ENCODE assay signal across 16 cellular contexts in the genomic region with DNA sequence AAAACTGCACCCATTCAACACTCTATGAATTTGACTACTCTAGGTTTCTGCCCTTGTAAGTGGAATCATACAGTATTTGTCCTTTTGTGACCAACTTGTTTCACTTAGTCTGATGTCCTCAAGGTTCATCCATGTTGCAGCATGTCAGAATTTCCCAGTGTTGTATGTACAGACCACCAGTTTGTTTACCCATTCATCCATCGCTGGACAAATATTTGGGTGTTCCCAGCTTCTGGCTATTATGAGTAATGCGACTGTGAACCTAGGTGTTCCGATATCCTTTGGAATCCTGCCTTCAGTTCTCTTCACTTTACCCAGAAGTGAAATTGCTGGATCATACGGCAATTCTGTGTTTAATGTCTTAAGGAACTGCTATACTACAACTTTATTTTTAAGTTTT. TPM values are rescaled to one million over a fixed set of nuclear protein-coding genes. Genes with fewer than 3 reads are reported as not detected.
A peak's percentile ranks its signal among the peaks of the same experiment; 100 is the strongest.
DNase-seq lines count a peak whose midpoint lies in the region; ATAC-seq, FAIRE-seq and TF ChIP-seq lines count a peak whose summit lies in the region.
"Had no signal": no experiment of that assay in that cellular context is flagged by ENCODE, and none has a peak within 500 bp of the region (broad histone marks: within the 10 kb centered on the region; RNA-seq: fewer than 3 reads in every experiment).

No MANE protein-coding gene starts in this region.

- POLR2A ChIA-PET in PC-3 (lab: Charles Lee; ENCODE audit: unreplicated experiment) = no interaction called here

- peak; percentile 18 for ATAC-seq in PC-3
- ATAC-seq: GM12878 had no signal

- BruUV-seq in PC-3 (replicated peaks; lab: Mats Ljungman, UMichigan) (no TSS peak), mammary epithelial cell (replicated peaks; lab: Mats Ljungman, UMichigan) (no TSS peak)

- no peaks in the 10 kb centered on the region for H3K79me2 ChIP-seq in PC-3 (ENCODE audit: low read length)
- no peaks in the 10 kb centered on the region for H3K79me2 ChIP-seq in mammary epithelial cell (ENCODE audit: insufficient read depth, low read length)
- H3K79me2 ChIP-seq in keratinocyte (ENCODE audit: control insufficient read depth, insufficient read depth, low read length) = no peaks in the 10 kb centered on the region

- H3K9me3 ChIP-seq in PC-3 (ENCODE audit: low read length) (no peaks in the 10 kb centered on the region), mammary epithelial cell (replicated peaks; ENCODE audit: insufficient read depth, low read length) (no peaks in the 10 kb centered on the region), keratinocyte (ENCODE audit: control insufficient read depth, low read depth, low read length) (no peaks in the 10 kb centered on the region), esophagus squamous epithelium (no peaks in the 10 kb centered on the region)

- H2AFZ ChIP-seq in PC-3 (ENCODE audit: low read length) = no peak overlapping the region
- no peak overlapping the region for H2AFZ ChIP-seq in mammary epithelial cell (ENCODE audit: low read depth, low read length)
- H2AFZ ChIP-seq in keratinocyte (ENCODE audit: control insufficient read depth, low read length) = no peak overlapping the region

- H4K20me1 ChIP-seq in PC-3 (ENCODE audit: low read length) = no peaks in the 10 kb centered on the region
- H4K20me1 ChIP-seq in mammary epithelial cell (ENCODE audit: insufficient read depth, low read length) = no peaks in the 10 kb centered on the region
- peaks cover 7% of the 10 kb centered on the region for H4K20me1 ChIP-seq in keratinocyte (ENCODE audit: control insufficient read depth, extremely low read depth, insufficient read depth, low read length)

- peak; percentile 8 for DNase-seq in EL
- DNase-seq in PC-3 = peak; percentile 88
- peak; percentile 39 for DNase-seq in mammary epithelial cell
- DNase-seq in keratinocyte (ENCODE audit: low read depth, low spot score) = no peak
- no peak for DNase-seq in esophagus squamous epithelium (lab: John Stamatoyannopoulos, UW)
- no peak for DNase-seq in NCI-H226
- DNase-seq in SHP77 treated with DMSO at 0.1 percent for 48 hours (lab: John Stamatoyannopoulos, UW) = no peak
- DNase-seq: AML-193; CD4-positive, alpha-beta T cell; DMS153; DMS79; H9 had no signal

- H3K27me3 ChIP-seq in PC-3 (ENCODE audit: low read length) (no peaks in the 10 kb centered on the region), mammary epithelial cell (ENCODE audit: insufficient read depth, low read length) (no peaks in the 10 kb centered on the region), keratinocyte (ENCODE audit: control insufficient read depth, extremely low read depth, insufficient read depth, low read length) (no peaks in the 10 kb centered on the region), esophagus squamous epithelium (no peaks in the 10 kb centered on the region)

- H3K9me2 ChIP-seq in PC-3 (replicated peaks; ENCODE audit: low read length) = no peaks in the 10 kb centered on the region

- intact Hi-C loops in PC-3 (cut with micrococcal nuclease) (loop anchor here (1.0 to 5.0 kb wide), 3 partner anchors 13 to 106 kb away; a partner anchor contains a TSS), mammary epithelial cell (cut with micrococcal nuclease) (no loop called here), esophagus squamous epithelium (cut with DNase I) (no loop called here)

- peak overlapping the region; percentile 71 for H3K9ac ChIP-seq in PC-3 (ENCODE audit: low read length)
- H3K9ac ChIP-seq in mammary epithelial cell (ENCODE audit: insufficient read depth, low read length) = no peak overlapping the region
- no peak overlapping the region for H3K9ac ChIP-seq in keratinocyte (ENCODE audit: control insufficient read depth, extremely low read depth, insufficient read depth, low read length)

- H3K4me3 ChIP-seq in PC-3 (ENCODE audit: low read length) (peak overlapping the region; percentile 33; the same call in 1 of the 2 replicates), mammary epithelial cell (replicated peaks in 1 of 3; ENCODE audit: insufficient read depth in 1 of 3, low read depth in 2 of 3, low read length in 3 of 3) (no peak overlapping the region), keratinocyte (ENCODE audit: control insufficient read depth in 2 of 3, extremely low read depth in 1 of 3, insufficient read depth in 2 of 3, low read depth in 1 of 3, low read length in 3 of 3) (no peak overlapping the region), esophagus squamous epithelium (no peak overlapping the region)
- H3K4me3 ChIP-seq: GM12878 had no signal

- TF ChIP-seq CTCF in PC-3 (conservative IDR thresholded peaks at IDR 0.05; ENCODE audit: low read depth, low read length) = no peak
- no peak for TF ChIP-seq CTCF in mammary epithelial cell (conservative IDR thresholded peaks at IDR 0.05 in 1 of 2, IDR thresholded peaks at IDR 0.05 in 1 of 2; ENCODE audit: extremely low read depth in 1 of 2, insufficient read depth in 1 of 2, low read depth in 1 of 2, low read length in 2 of 2)
- no peak for TF ChIP-seq CTCF in keratinocyte (optimal IDR thresholded peaks at IDR 0.05 in 1 of 3, IDR thresholded peaks at IDR 0.05 in 1 of 3, conservative IDR thresholded peaks at IDR 0.05 in 1 of 3; ENCODE audit: extremely low read depth in 1 of 3, insufficient read depth in 2 of 3, low read length in 3 of 3)
- TF ChIP-seq CTCF in esophagus squamous epithelium (IDR thresholded peaks at IDR 0.05) = no peak

- peaks cover 16% of the 10 kb centered on the region for H3F3A ChIP-seq in PC-3 (ENCODE audit: low read length, unreplicated experiment)

- dilution Hi-C loops in mammary epithelial cell (cut with HindIII; ENCODE audit: low sequenced_read_pairs) = loop anchor here (5.0 kb wide), 1 partner anchor 91 kb away; no protein-coding TSS in a partner anchor
- dilution Hi-C loops in keratinocyte (cut with MboI; ENCODE audit: extremely low pct_ligation_motif_present, low sequenced_read_pairs) = no loop called here

- H3K27ac ChIP-seq in PC-3 (ENCODE audit: low read length) (peak overlapping the region; percentile 94), mammary epithelial cell (ENCODE audit: insufficient read depth, low read depth, low read length) (no peak overlapping the region), keratinocyte (ENCODE audit: control insufficient read depth, insufficient read depth, low read length) (no peak overlapping the region), esophagus squamous epithelium (no peak overlapping the region)
- H3K27ac ChIP-seq: C4-2B had no signal

- no peak for FAIRE-seq in keratinocyte (lab: Jason Lieb, UNC)
- FAIRE-seq: A204.1, GM12878, H1 had no signal

- 50% methylated on average over 4 of the region's 4 CpGs for WGBS in mammary epithelial cell (ENCODE audit: low coverage, missing lambda C conversion rate)
- WGBS in esophagus squamous epithelium, 2 donors = 30 to 60% methylated on average over 4 of the region's 4 CpGs

- H3K4me2 ChIP-seq in PC-3 (ENCODE audit: low read length) (peak overlapping the region; percentile 71), mammary epithelial cell (ENCODE audit: insufficient read depth, low read depth, low read length) (no peak overlapping the region), keratinocyte (ENCODE audit: control insufficient read depth, extremely low read depth, insufficient read depth, low read depth, low read length) (peak overlapping the region; percentile 13)

- peaks cover 3% of the 10 kb centered on the region for H3K9me1 ChIP-seq in keratinocyte (ENCODE audit: control insufficient read depth, extremely low read depth, insufficient read depth, low read length)

- no peak for TF ChIP-seq POLR2A in esophagus squamous epithelium (IDR thresholded peaks at IDR 0.05)

- peaks cover 22% of the 10 kb centered on the region; the same call in 1 of the 2 replicates for H3K36me3 ChIP-seq in PC-3 (ENCODE audit: low read depth, low read length)
- peaks cover 10% of the 10 kb centered on the region for H3K36me3 ChIP-seq in mammary epithelial cell (ENCODE audit: insufficient read depth, low read length)
- H3K36me3 ChIP-seq in keratinocyte (ENCODE audit: control insufficient read depth in 2 of 2, extremely low read depth in 1 of 2, insufficient read depth in 2 of 2, low read length in 2 of 2) = peaks cover 13 to 14% of the 10 kb centered on the region in 2 experiments
- peaks cover 6 to 55% (median 9%) of the 10 kb centered on the region in 3 donors for H3K36me3 ChIP-seq in esophagus squamous epithelium

- in situ Hi-C loops in mammary epithelial cell (cut with MboI; ENCODE audit: low sequenced_read_pairs in 2 of 2) = no loop called here

- CTCF ChIA-PET in PC-3 (lab: Charles Lee) = interaction anchor here (1.4 kb wide), 1 partner anchor 13 kb away, joined by 6 read pairs; a partner anchor contains a TSS
- CTCF ChIA-PET in mammary epithelial cell (lab: Charles Lee; ENCODE audit: low non-redundant PET) = no interaction called here

- H3K4me1 ChIP-seq in PC-3 (ENCODE audit: insufficient read depth, low read length) = peaks cover 42% of the 10 kb centered on the region
- peaks cover 3% of the 10 kb centered on the region for H3K4me1 ChIP-seq in mammary epithelial cell (ENCODE audit: insufficient read depth, low read length)
- H3K4me1 ChIP-seq in keratinocyte (ENCODE audit: control insufficient read depth, extremely low read depth, insufficient read depth, low read length) = peaks cover 10% of the 10 kb centered on the region
- H3K4me1 ChIP-seq in esophagus squamous epithelium = peaks cover 0 to 26% (median 0%) of the 10 kb centered on the region in 3 donors

RNA-seq across cellular contexts. Expression of a gene that starts 12.6 kb away (rescaled TPM):
- total RNA-seq in PC-3 (2014; rRNA removed) (2,037 and 2,663 TPM in 2 replicates), mammary epithelial cell (1,000 to 10,000 TPM in 1 of 2 donors, 100 to 1,000 TPM in 1; 686 to 1,631 TPM), esophagus squamous epithelium (100 to 1,000 TPM; 657 to 937 (median 873) TPM)
- polyA plus RNA-seq in mammary epithelial cell (2,092 TPM), keratinocyte (2,329 to 2,828 TPM (median 2,534 TPM) in 3 replicates)
- polyA minus RNA-seq in mammary epithelial cell (770 TPM), keratinocyte (467 to 1,579 TPM (median 1,500 TPM) in 3 replicates)
- polyA plus RNA-seq in keratinocyte (2011; ENCODE audit: low read depth) = 788 TPM
- 2,654 and 3,289 TPM in 2 replicates for polyA plus RNA-seq in keratinocyte (2011; cell fraction: cytosol; rRNA removed)
- 610 and 619 TPM in 2 replicates for polyA plus RNA-seq in keratinocyte (2011; cell fraction: nucleus; rRNA removed)
- polyA plus RNA-seq in keratinocyte (2012; ENCODE audit: low replicate concordance) = 3,073 and 3,884 TPM in 2 replicates
- polyA minus RNA-seq in keratinocyte (2011; cell fraction: cytosol; rRNA and poly(A)+ RNA removed) = 1,168 TPM
- polyA minus RNA-seq in keratinocyte (2011; cell fraction: nucleus; rRNA and poly(A)+ RNA removed) = 162 and 245 TPM in 2 replicates

RNA-seq across cellular contexts. Expression of a gene that starts 32.3 kb away (rescaled TPM):
- 2.4 and 4.8 TPM in 2 replicates for total RNA-seq in PC-3 (2014; rRNA removed)
- 1 to 10 TPM in 1 of 2 donors, under 1 TPM in 1; 0.42 to 1.7 TPM for total RNA-seq in mammary epithelial cell
- 0.19 TPM for polyA plus RNA-seq in mammary epithelial cell
- polyA minus RNA-seq in mammary epithelial cell = not detected
- 0.05 to 0.09 TPM (median 0.07 TPM) in 3 replicates for polyA plus RNA-seq in keratinocyte
- polyA plus RNA-seq in keratinocyte (2011; ENCODE audit: low read depth) = 0.06 TPM
- polyA plus RNA-seq in keratinocyte (2011; cell fraction: cytosol; rRNA removed) = 0.01 and 0.03 TPM in 2 replicates
- polyA plus RNA-seq in keratinocyte (2011; cell fraction: nucleus; rRNA removed) = 0.04 and 0.13 TPM in 2 replicates
- polyA plus RNA-seq in keratinocyte (2012; ENCODE audit: low replicate concordance) = 0.15 and 0.17 TPM in 2 replicates
- polyA minus RNA-seq in keratinocyte = 0.03 to 0.10 TPM (median 0.06 TPM) in 3 replicates
- not detected for polyA minus RNA-seq in keratinocyte (2011; cell fraction: cytosol; rRNA and poly(A)+ RNA removed)
- 0.31 TPM in 1 of 2 replicates, not detected in the other for polyA minus RNA-seq in keratinocyte (2011; cell fraction: nucleus; rRNA and poly(A)+ RNA removed)
- 1 to 10 TPM in 1 of 4 donors, under 1 TPM in 3; 0.61 to 1.7 (median 0.91) TPM for total RNA-seq in esophagus squamous epithelium

Comparison
In these comparisons a context has a peak if more than half of its experiments do, and no peak if none do; other contexts are left out.
1. DNase-seq: peak in EL (single experiment), PC-3 (single experiment) and mammary epithelial cell (single experiment); none in keratinocyte (single experiment), esophagus squamous epithelium (single experiment), NCI-H226 (single experiment) and SHP77 treated with DMSO at 0.1 percent for 48 hours (single experiment).